25 cellular contexts compared by ENCODE assay signal in the genomic region with DNA sequence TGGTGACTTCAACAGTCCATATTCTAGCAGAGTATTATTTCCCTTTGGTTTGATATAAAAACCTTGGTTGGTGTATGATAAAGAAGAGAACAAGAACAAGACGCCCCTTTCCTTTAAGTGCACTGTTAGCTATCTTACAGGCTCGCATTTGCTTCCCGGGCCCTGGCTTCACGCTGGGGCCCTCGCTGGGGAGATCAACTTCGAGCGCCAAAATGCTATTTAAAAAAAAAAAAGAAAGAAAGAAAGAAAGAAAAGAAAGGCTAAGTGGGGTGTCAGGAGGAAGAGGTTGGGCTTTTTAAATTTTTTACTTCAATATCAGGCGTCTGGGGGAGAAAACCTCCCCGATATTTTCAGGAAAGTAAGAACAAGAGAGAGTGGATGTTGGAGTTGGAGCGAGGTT. TPM values are rescaled to one million over a fixed set of nuclear protein-coding genes. Genes with fewer than 3 reads are reported as not detected.
DNase-seq lines count a peak whose midpoint lies in the region; ATAC-seq, FAIRE-seq and TF ChIP-seq lines count a peak whose summit lies in the region.
"Had no signal": no experiment of that assay in that cellular context is flagged by ENCODE, and none has a peak within 500 bp of the region (broad histone marks: within the 10 kb centered on the region; RNA-seq: fewer than 3 reads in every experiment).

No MANE protein-coding gene starts in this region.

- H3K9me3 Mint-ChIP-seq in activated CD4-positive, alpha-beta T cell treated with anti-CD3 and anti-CD28 coated beads for 36 hours (ENCODE audit: low read depth) = no peaks in the 10 kb centered on the region
- no peaks in the 10 kb centered on the region for H3K9me3 Mint-ChIP-seq in progenitor cell of endocrine pancreas (ENCODE audit: low read depth)

- POLR2A ChIA-PET in activated CD4-positive, alpha-beta T cell treated with anti-CD3 and anti-CD28 coated beads for 36 hours (lab: Charles Lee) = no interaction called here
- POLR2A ChIA-PET in H1 (lab: Charles Lee; ENCODE audit: partially characterized antibody) = no interaction called here

- H3K36me3 Mint-ChIP-seq in activated CD4-positive, alpha-beta T cell treated with anti-CD3 and anti-CD28 coated beads for 36 hours (ENCODE audit: low read depth) = peaks cover 4% of the 10 kb centered on the region
- no peaks in the 10 kb centered on the region for H3K36me3 Mint-ChIP-seq in progenitor cell of endocrine pancreas (ENCODE audit: insufficient read depth)

- H3K36me3 ChIP-seq in HUES48 (ENCODE audit: control insufficient read depth, insufficient read depth, low read length) (no peaks in the 10 kb centered on the region), H1 (ENCODE audit: control insufficient read depth in 2 of 4, insufficient read depth in 4 of 4, low read length in 3 of 4) (peaks cover 0 to 11% (median 0%) of the 10 kb centered on the region in 4 experiments; a peak in 2 of 8 replicates)
- H3K36me3 ChIP-seq: BLaER1 treated with 17β-estradiol and CSF1 and Interleukin-3, amounts not matched to agents 10 nM and 100 nM; heart right ventricle had no signal

- H3K9me3 ChIP-seq in HUES48 (ENCODE audit: control insufficient read depth, insufficient read depth, low read length) = no peaks in the 10 kb centered on the region
- H3K9me3 ChIP-seq in H1 (ENCODE audit: insufficient read depth in 2 of 2, low read depth in 1 of 2, low read length in 1 of 2) = no peaks in the 10 kb centered on the region
- H3K9me3 ChIP-seq: heart right ventricle had no signal

- H3K27me3 ChIP-seq in HUES48 (ENCODE audit: control insufficient read depth, insufficient read depth, low read length) (peaks cover 99% of the 10 kb centered on the region), H1 (replicated peaks in 1 of 4; ENCODE audit: control insufficient read depth in 3 of 4, extremely low read depth in 1 of 4, insufficient read depth in 3 of 4, low read length in 3 of 4) (peaks cover 59 to 86% (median 79%) of the 10 kb centered on the region in 4 experiments)

- H3K4me1 ChIP-seq in HUES48 (ENCODE audit: control insufficient read depth, insufficient read depth, low read length) = peaks cover 53% of the 10 kb centered on the region
- H3K4me1 ChIP-seq in H1 (replicated peaks in 1 of 4; ENCODE audit: control insufficient read depth in 3 of 4, insufficient read depth in 4 of 4, low read length in 3 of 4) = peaks cover 0 to 16% (median 10%) of the 10 kb centered on the region in 4 experiments; a peak in 6 of 7 replicates

- no peak for TF ChIP-seq POLR2A in H1 (IDR thresholded peaks at IDR 0.05; ENCODE audit: control extremely low read depth in 1 of 2, low read depth in 2 of 2, low read length in 2 of 2)

- H2BK15ac ChIP-seq in H1 (ENCODE audit: low read length) = no peak overlapping the region

- H3K9ac ChIP-seq in HUES48 (ENCODE audit: low read depth, low read length) (no peak overlapping the region), H1 (replicated peaks in 1 of 4; ENCODE audit: extremely low read depth in 1 of 4, low read depth in 3 of 4, low read length in 3 of 4) (no peak overlapping the region)
- H3K9ac ChIP-seq: BLaER1 treated with 17β-estradiol and CSF1 and Interleukin-3, amounts not matched to agents 10 nM and 100 nM had no signal

- H3K4me3 ChIP-seq in HUES48 (ENCODE audit: low read depth, low read length) (peak overlapping the region; percentile 44), H1 (ENCODE audit: extremely low read depth in 1 of 4, insufficient read depth in 2 of 4, low read depth in 3 of 4, low read length in 4 of 4) (peak overlapping the region in 2 of 4 experiments; percentile 4 to 51; a peak in 2 of 8 replicates)

- H3K23ac ChIP-seq in H1 (ENCODE audit: insufficient read length) = no peak overlapping the region

- no peak overlapping the region for H2BK5ac ChIP-seq in H1 (ENCODE audit: low read depth, low read length)

- peak overlapping the region; percentile 65 to 70 for H3K4me2 ChIP-seq in H1 (ENCODE audit: insufficient read depth in 1 of 2, low read depth in 2 of 2, low read length in 2 of 2)

- no peak for TF ChIP-seq EP300 in H1 (IDR thresholded peaks at IDR 0.05; ENCODE audit: borderline replicate concordance in 1 of 2, low read depth in 2 of 2, low read length in 2 of 2)

- no peak overlapping the region for H2AK5ac ChIP-seq in H1 (ENCODE audit: low read depth, low read length)

- H3K18ac ChIP-seq in H1 (ENCODE audit: extremely low read depth, low read length) = no peak overlapping the region

- no peak overlapping the region for H3K14ac ChIP-seq in H1 (ENCODE audit: insufficient read length)

- no peak overlapping the region for H3K56ac ChIP-seq in H1 (replicated peaks; ENCODE audit: insufficient read length, low read depth, low read length)

- no peaks in the 10 kb centered on the region for H3K79me1 ChIP-seq in H1 (ENCODE audit: low read depth, low read length)

- peaks cover 8% of the 10 kb centered on the region; the same call in 1 of the 2 replicates for H3K23me2 ChIP-seq in H1 (ENCODE audit: low read depth, low read length)

- no peak for TF ChIP-seq RAD21 in H1 (IDR thresholded peaks at IDR 0.05 in 1 of 2, conservative IDR thresholded peaks at IDR 0.05 in 1 of 2; ENCODE audit: low read depth in 2 of 2, low read length in 2 of 2)

- DNase-seq in activated CD4-positive, alpha-beta T cell treated with anti-CD3 and anti-CD28 coated beads for 36 hours = no peak
- DNase-seq in activated CD4-positive, alpha-beta T cell treated with anti-CD3 and anti-CD28 coated beads, Interleukin-2, amount 50 U/mL, for 4 hours = no peak
- no peak for DNase-seq in H1 (ENCODE audit: low read depth in 1 of 2, low spot score in 2 of 2)
- no peak for DNase-seq in progenitor cell of endocrine pancreas (ENCODE audit: low spot score, unreplicated experiment)
- DNase-seq in activated effector memory CD4-positive, alpha-beta T cell treated with Interleukin-2 at 50 U/mL for 16 hours = no peak
- no peak for DNase-seq in NCI-H226
- DNase-seq in NCI-H510A treated with DMSO at 0.1 percent for 48 hours (lab: John Stamatoyannopoulos, UW) = no peak
- DNase-seq: activated naive CD4-positive, alpha-beta T cell; GDM1; heart right ventricle; NCI-H1436 treated with DMSO at 0.1 percent for 48 hours; NCI-H2171; NCI-H69; Right ventricle myocardium superior; stimulated activated CD4-positive, alpha-beta T cell treated with anti-CD3 and anti-CD28 coated beads, Interleukin-2, amount 100 ng/mL, for 24 hours had no signal

- H4K8ac ChIP-seq in H1 (ENCODE audit: extremely low read depth, insufficient read depth, low read length) = no peak overlapping the region

- TF ChIP-seq CTCF in H1 (IDR thresholded peaks at IDR 0.05; ENCODE audit: control extremely low read depth in 1 of 3, insufficient read depth in 1 of 3, low read depth in 1 of 3, low read length in 3 of 3) (no peak), progenitor cell of endocrine pancreas (IDR thresholded peaks at IDR 0.05; ENCODE audit: unreplicated experiment) (no peak)

- no peaks in the 10 kb centered on the region for H3K79me2 ChIP-seq in H1 (ENCODE audit: control insufficient read depth in 1 of 2, insufficient read depth in 2 of 2, low read length in 2 of 2)

- no peak overlapping the region for H2AFZ ChIP-seq in H1 (ENCODE audit: low read length)

- no peak for FAIRE-seq in H1 (lab: Jason Lieb, UNC)
- FAIRE-seq: A204.1, colon, endometrium had no signal

- no peak overlapping the region for H3K27ac Mint-ChIP-seq in activated CD4-positive, alpha-beta T cell treated with anti-CD3 and anti-CD28 coated beads for 36 hours
- peak overlapping the region; percentile 56 for H3K27ac Mint-ChIP-seq in progenitor cell of endocrine pancreas

- 12% methylated on average over 9 of the region's 10 CpGs; no CpG with 5 or more reads in 1 of the 2 experiments for WGBS in H1 (ENCODE audit: extremely low coverage in 1 of 2, insufficient coverage in 1 of 2, insufficient read length in 1 of 2, insufficient replicate concordance in 2 of 2, low coverage in 1 of 2, low lambda C conversion rate in 2 of 2, missing lambda C conversion rate in 1 of 2), 2 experiments

- intact Hi-C loops in activated CD4-positive, alpha-beta T cell treated with anti-CD3 and anti-CD28 coated beads for 36 hours (cut with DNase I, micrococcal nuclease) = loop anchor here in 1 of 2 experiments (10.0 kb wide), 1 partner anchor 1669 kb away; a partner anchor contains a TSS

- no peak for ATAC-seq in activated CD4-positive, alpha-beta T cell treated with anti-CD3 and anti-CD28 coated beads for 36 hours
- ATAC-seq: HCT116 had no signal

- H2BK120ac ChIP-seq in H1 (replicated peaks; ENCODE audit: low read depth, low read length) = no peak overlapping the region

- H3K4ac ChIP-seq in H1 (replicated peaks; ENCODE audit: insufficient read length, low read depth, low read length) = no peak overlapping the region

- no peak overlapping the region for H4K91ac ChIP-seq in H1 (replicated peaks; ENCODE audit: insufficient read length, low read length)

- CTCF ChIA-PET in activated CD4-positive, alpha-beta T cell treated with anti-CD3 and anti-CD28 coated beads for 36 hours (lab: Charles Lee) = no interaction called here
- CTCF ChIA-PET in H1 (lab: Charles Lee; ENCODE audit: partially characterized antibody) = interaction anchor here (1.2 kb wide), 1 partner anchor 18 kb away, joined by 3 read pairs; no protein-coding TSS in a partner anchor

- no peak overlapping the region for H3K27ac ChIP-seq in HUES48 (ENCODE audit: low read depth, low read length)
- H3K27ac ChIP-seq in H1 (ENCODE audit: low read depth, low read length) = no peak overlapping the region
- H3K27ac ChIP-seq: BLaER1 treated with 17β-estradiol and CSF1 and Interleukin-3, amounts not matched to agents 10 nM and 100 nM; heart right ventricle had no signal

- no peak overlapping the region for H4K5ac ChIP-seq in H1 (ENCODE audit: insufficient read length, low read depth, low read length)

- peaks cover 41% of the 10 kb centered on the region for H3K27me3 Mint-ChIP-seq in activated CD4-positive, alpha-beta T cell treated with anti-CD3 and anti-CD28 coated beads for 36 hours
- peaks cover 81% of the 10 kb centered on the region for H3K27me3 Mint-ChIP-seq in progenitor cell of endocrine pancreas

- H3K4me1 Mint-ChIP-seq in activated CD4-positive, alpha-beta T cell treated with anti-CD3 and anti-CD28 coated beads for 36 hours = peaks cover 5% of the 10 kb centered on the region
- peaks cover 9% of the 10 kb centered on the region for H3K4me1 Mint-ChIP-seq in progenitor cell of endocrine pancreas (ENCODE audit: low read depth)

- H3K4me3 Mint-ChIP-seq in activated CD4-positive, alpha-beta T cell treated with anti-CD3 and anti-CD28 coated beads for 36 hours = peak overlapping the region; percentile 18
- peak overlapping the region; percentile 55 for H3K4me3 Mint-ChIP-seq in progenitor cell of endocrine pancreas (ENCODE audit: low read depth)

- H4K20me1 ChIP-seq in H1 (replicated peaks in 1 of 2; ENCODE audit: control insufficient read depth in 1 of 2, insufficient read depth in 2 of 2, low read length in 2 of 2) = peaks cover 2 to 4% of the 10 kb centered on the region in 2 experiments

- no peak overlapping the region for H2BK20ac ChIP-seq in H1 (ENCODE audit: low read length)

- H2BK12ac ChIP-seq in H1 (ENCODE audit: low read depth, low read length) = no peak overlapping the region

RNA-seq across cellular contexts. Expression of a gene that starts 11.7 kb away (rescaled TPM):
- total RNA-seq in activated CD4-positive, alpha-beta T cell treated with anti-CD3 and anti-CD28 coated beads for 36 hours = not detected
- total RNA-seq in H1 (2021; fragmentation: NEBNext Ultra II Directional; extraction: Animal tissue kit (Norgen Biotek cat#: 25700)) = not detected in 2 replicates
- polyA plus RNA-seq in H1 (2011; rRNA removed) = 0.05 TPM in 1 of 2 replicates, not detected in the other
- polyA plus RNA-seq in H1 (2011; cell fraction: cytosol; rRNA removed) = 0.04 TPM
- polyA plus RNA-seq in H1 (2011; cell fraction: nucleus; rRNA removed) = 0.07 TPM
- polyA plus RNA-seq in H1 (2012, experiment 1 of 2) = not detected in 4 replicates
- polyA plus RNA-seq in H1 (2012, experiment 2 of 2) = not detected
- polyA plus RNA-seq in H1 (2013, experiment 1 of 2) = 0.06 TPM
- not detected for polyA plus RNA-seq in H1 (2013, experiment 2 of 2)
- polyA minus RNA-seq in H1 (2011; rRNA and poly(A)+ RNA removed) = not detected in 2 replicates
- not detected for polyA minus RNA-seq in H1 (2011; cell fraction: cytosol; rRNA and poly(A)+ RNA removed)
- polyA minus RNA-seq in H1 (2011; cell fraction: nucleus; rRNA and poly(A)+ RNA removed) = not detected
- 4.5 and 5.8 TPM in 2 replicates for total RNA-seq in progenitor cell of endocrine pancreas
- total RNA-seq: liver, MCF 10A, Right ventricle myocardium superior, urinary bladder had no signal
- polyA plus RNA-seq: heart right ventricle, IgD-negative memory B cell, liver, urinary bladder had no signal
